Comparison of ENCODE assay signal across 18 cellular contexts in the genomic region with DNA sequence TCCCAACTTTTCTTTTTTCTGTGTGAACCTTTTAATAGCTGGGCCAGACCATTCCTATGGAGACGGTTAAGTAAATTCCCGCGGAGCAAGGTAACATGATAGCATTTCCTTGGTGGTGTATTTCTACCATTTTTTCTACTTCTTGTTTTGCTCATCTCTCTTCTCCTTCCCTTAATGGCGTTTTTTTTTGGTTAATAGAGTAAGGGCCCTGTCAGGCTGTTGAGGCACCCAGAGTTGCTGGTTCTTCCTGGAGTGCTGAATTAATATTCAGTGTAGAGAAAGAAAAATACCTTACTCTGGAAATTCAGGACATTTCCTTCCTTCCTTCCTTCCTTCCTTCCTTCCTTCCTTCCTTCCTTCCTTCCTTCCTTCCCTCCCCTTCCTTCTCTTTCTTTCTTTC.
DNase-seq lines count a peak whose midpoint lies in the region; ATAC-seq and TF ChIP-seq lines count a peak whose summit lies in the region.
"Had no signal": no experiment of that assay in that cellular context is flagged by ENCODE, and none has a peak within 500 bp of the region (broad histone marks: within the 10 kb centered on the region; RNA-seq: fewer than 3 reads in every experiment).

No MANE protein-coding gene starts in this region.

- H3K9me3 ChIP-seq in SK-N-MC (ENCODE audit: low read depth, low read length) (no peaks in the 10 kb centered on the region), PC-9 (ENCODE audit: insufficient read depth, low read depth) (0 out of 2 replicates have a peak, but pooled peaks cover 7% of the 10 kb centered on the region), Caco-2 (no peaks in the 10 kb centered on the region)
- H3K9me3 ChIP-seq: A549, BE2C had no signal

- H3K79me2 ChIP-seq in PC-9 (ENCODE audit: low read depth): no peaks in the 10 kb centered on the region

- H3K36me3 Mint-ChIP-seq in endothelial cell (ENCODE audit: low read depth, unreplicated experiment) (peaks cover 8% of the 10 kb centered on the region), osteocyte (ENCODE audit: unreplicated experiment) (no peaks in the 10 kb centered on the region), Caco-2 (ENCODE audit: insufficient read depth, unreplicated experiment) (no peaks in the 10 kb centered on the region)
- H3K36me3 Mint-ChIP-seq: CD8-positive, alpha-beta T cell had no signal

- H3K9me2 ChIP-seq in PC-9 (ENCODE audit: insufficient read depth): no peaks in the 10 kb centered on the region

- no peak overlapping the region for H3K4me2 ChIP-seq in PC-9
- H3K4me2 ChIP-seq: A549, BLaER1 had no signal

- peak overlapping the region; percentile 69 for H3K4me3 ChIP-seq in SK-N-MC
- H3K4me3 ChIP-seq in PC-9: no peak overlapping the region
- H3K4me3 ChIP-seq in Caco-2 (ENCODE audit: low read depth, low read length): no peak overlapping the region
- H3K4me3 ChIP-seq: A549, BLaER1 had no signal

- intact Hi-C loops in PC-9 (cut with micrococcal nuclease; ENCODE audit: unreplicated experiment): no loop called here
- intact Hi-C loops in Caco-2 (cut with micrococcal nuclease; ENCODE audit: unreplicated experiment): no loop called here

- no peaks in the 10 kb centered on the region for H3K36me3 ChIP-seq in SK-N-MC (ENCODE audit: insufficient read depth, low read length)
- no peaks in the 10 kb centered on the region for H3K36me3 ChIP-seq in PC-9 (ENCODE audit: low read depth)
- H3K36me3 ChIP-seq in Caco-2 (ENCODE audit: control insufficient read depth, insufficient read depth, low read length): no peaks in the 10 kb centered on the region
- H3K36me3 ChIP-seq: BE2C had no signal

- H3K4me1 ChIP-seq in PC-9 (replicated peaks; ENCODE audit: insufficient read depth): peaks cover 15% of the 10 kb centered on the region
- H3K4me1 ChIP-seq in Caco-2: no peaks in the 10 kb centered on the region
- H3K4me1 ChIP-seq: A549, BE2C had no signal

- H3K27ac Mint-ChIP-seq in endothelial cell (ENCODE audit: unreplicated experiment): no peak overlapping the region
- H3K27ac Mint-ChIP-seq in osteocyte (ENCODE audit: unreplicated experiment): peak overlapping the region; percentile 99
- H3K27ac Mint-ChIP-seq in Caco-2 (ENCODE audit: unreplicated experiment): no peak overlapping the region
- H3K27ac Mint-ChIP-seq: CD4-positive, alpha-beta T cell; CD8-positive, alpha-beta T cell had no signal

- peak overlapping the region; percentile 72 for H3K9ac ChIP-seq in SK-N-MC (ENCODE audit: insufficient read length)
- H3K9ac ChIP-seq: BLaER1 had no signal

- peak; percentile 16 for DNase-seq in NCI-H2171 treated with DMSO at 0.1 percent for 48 hours (lab: John Stamatoyannopoulos, UW)
- no peak for DNase-seq in NCI-H2171 (lab: John Stamatoyannopoulos, UW)
- peak; percentile 89 for DNase-seq in SK-N-MC (ENCODE audit: low read depth, low spot score)
- no peak for DNase-seq in endothelial cell (ENCODE audit: low spot score)
- no peak for DNase-seq in osteocyte (ENCODE audit: extremely low spot score, unreplicated experiment)
- DNase-seq in PC-9: no peak
- DNase-seq in Caco-2: no peak
- DNase-seq: ACHN; BE2C; C1 segment of cervical spinal cord; CD4-positive, alpha-beta T cell; CD8-positive, alpha-beta T cell; DMS79 treated with DMSO at 0.1 percent for 48 hours; GF-D8 had no signal

- peak overlapping the region; percentile 100 for H3K27ac ChIP-seq in SK-N-MC
- no peak overlapping the region for H3K27ac ChIP-seq in PC-9
- H3K27ac ChIP-seq: 22Rv1, A549, BLaER1 had no signal

- H2AFZ ChIP-seq in PC-9: no peak overlapping the region

- H3K9me3 Mint-ChIP-seq in endothelial cell (ENCODE audit: unreplicated experiment): no peaks in the 10 kb centered on the region
- H3K9me3 Mint-ChIP-seq in osteocyte (ENCODE audit: unreplicated experiment): no peaks in the 10 kb centered on the region
- H3K9me3 Mint-ChIP-seq in Caco-2 (ENCODE audit: unreplicated experiment): no peaks in the 10 kb centered on the region
- H3K9me3 Mint-ChIP-seq: CD4-positive, alpha-beta T cell; CD8-positive, alpha-beta T cell had no signal

- H3K27me3 Mint-ChIP-seq in endothelial cell (ENCODE audit: unreplicated experiment): no peaks in the 10 kb centered on the region
- no peaks in the 10 kb centered on the region for H3K27me3 Mint-ChIP-seq in osteocyte (ENCODE audit: unreplicated experiment)
- no peaks in the 10 kb centered on the region for H3K27me3 Mint-ChIP-seq in Caco-2 (ENCODE audit: insufficient read depth, unreplicated experiment)
- H3K27me3 Mint-ChIP-seq: CD4-positive, alpha-beta T cell had no signal

- H4K20me1 ChIP-seq in PC-9 (ENCODE audit: insufficient read depth): no peaks in the 10 kb centered on the region
- H4K20me1 ChIP-seq: BLaER1 had no signal

- POLR2A ChIA-PET in PC-9 (lab: Charles Lee; ENCODE audit: unreplicated experiment) (no interaction called here), Caco-2 (lab: Charles Lee) (no interaction called here)

- no peak for ATAC-seq in GM18861 (IDR thresholded peaks at IDR 0.05; ENCODE audit: unreplicated experiment)
- ATAC-seq: A549; CD8-positive, alpha-beta T cell had no signal

- peaks cover 5% of the 10 kb centered on the region; the same call in 1 of the 2 replicates for H3F3A ChIP-seq in PC-9 (ENCODE audit: insufficient read depth, low read depth)

- CTCF ChIA-PET in PC-9 (lab: Charles Lee): no interaction called here
- CTCF ChIA-PET in Caco-2 (lab: Charles Lee): no interaction called here

- peak overlapping the region; percentile 11 for H3K4me3 Mint-ChIP-seq in endothelial cell (ENCODE audit: unreplicated experiment)
- H3K4me3 Mint-ChIP-seq in osteocyte (ENCODE audit: unreplicated experiment): no peak overlapping the region
- no peak overlapping the region for H3K4me3 Mint-ChIP-seq in Caco-2 (ENCODE audit: unreplicated experiment)
- H3K4me3 Mint-ChIP-seq: CD4-positive, alpha-beta T cell; CD8-positive, alpha-beta T cell had no signal

- H3K27me3 ChIP-seq in PC-9 (ENCODE audit: insufficient read depth, low read depth): no peaks in the 10 kb centered on the region
- no peaks in the 10 kb centered on the region for H3K27me3 ChIP-seq in Caco-2 (replicated peaks; ENCODE audit: control insufficient read depth, insufficient read depth, low read length)
- H3K27me3 ChIP-seq: BE2C, BLaER1 had no signal

- no peak for TF ChIP-seq CTCF in endothelial cell (IDR thresholded peaks at IDR 0.05; ENCODE audit: unreplicated experiment)
- TF ChIP-seq CTCF in osteocyte (IDR thresholded peaks at IDR 0.05): no peak
- TF ChIP-seq CTCF in PC-9 (conservative IDR thresholded peaks at IDR 0.05): no peak
- TF ChIP-seq CTCF in Caco-2 (IDR thresholded peaks at IDR 0.05; ENCODE audit: insufficient read depth in 1 of 2, low read depth in 1 of 2, low read length in 1 of 2, severe bottlenecking in 1 of 2, unreplicated experiment in 1 of 2): no peak

- BruUV-seq in PC-9 (replicated peaks; lab: Mats Ljungman, UMichigan) (no TSS peak), Caco-2 (replicated peaks; lab: Mats Ljungman, UMichigan) (no TSS peak)

- H3K4me1 Mint-ChIP-seq in endothelial cell (ENCODE audit: unreplicated experiment) (no peaks in the 10 kb centered on the region), osteocyte (ENCODE audit: unreplicated experiment) (peaks cover 20% of the 10 kb centered on the region), Caco-2 (ENCODE audit: low read depth, unreplicated experiment) (no peaks in the 10 kb centered on the region)

Comparison
In these comparisons a context has a peak if more than half of its experiments do, and no peak if none do; other contexts are left out.
1. DNase-seq: peak in NCI-H2171 treated with DMSO at 0.1 percent for 48 hours (single experiment) and SK-N-MC (single experiment); none in NCI-H2171 (single experiment), endothelial cell (single experiment), osteocyte (single experiment), PC-9 (0 of 2) and Caco-2 (0 of 2).